8 cellular contexts compared by ENCODE assay signal in genomic region chr7:116862234-116863167, GRCh38. TPM values are rescaled to one million over a fixed set of nuclear protein-coding genes. Genes with fewer than 3 reads are reported as not detected.
A peak's percentile ranks its signal among the peaks of the same experiment; 100 is the strongest.
DNase-seq lines count a peak whose midpoint lies in the region; ATAC-seq and TF ChIP-seq lines count a peak whose summit lies in the region.

Gene CAPZA2, plus strand, starts transcription at chr7:116862587. Its CDS starts 25 bp downstream, at chr7:116862612.

- TF ChIP-seq CTCF in gastroesophageal sphincter (IDR thresholded peaks at IDR 0.05) = peak; percentile 13 to 97 (median 73)

- no peaks in the 10 kb centered on the region for H3K27me3 ChIP-seq in gastroesophageal sphincter

- H3K9me3 ChIP-seq in SK-N-MC (ENCODE audit: low read depth, low read length) = no peaks in the 10 kb centered on the region
- no peaks in the 10 kb centered on the region for H3K9me3 ChIP-seq in gastroesophageal sphincter

- CTCF ChIA-PET in activated naive CD4-positive, alpha-beta T cell treated with anti-CD3 and anti-CD28 coated beads, Interleukin-2, amount 10 ng/mL, durations not matched to agents 7 days and 5 days (lab: Charles Lee) = interaction anchor here (1.2 kb wide), 1 partner anchor 265 kb away, joined by 4 read pairs; no protein-coding TSS in a partner anchor

- WGBS in gastroesophageal sphincter (ENCODE audit: low coverage in 1 of 2), 2 donors = 0 to 1% methylated on average over 1 to 13 of the region's 98 CpGs

- ATAC-seq in HG02588 (IDR thresholded peaks at IDR 0.05; ENCODE audit: unreplicated experiment) (peak; percentile 87), gastroesophageal sphincter (peak; percentile 97)

- H3K4me1 Mint-ChIP-seq in activated naive CD4-positive, alpha-beta T cell treated with anti-CD3 and anti-CD28 coated beads, Interleukin-2, amount 10 ng/mL, durations not matched to agents 7 days and 5 days = peaks cover 41% of the 10 kb centered on the region

- no peak for TF ChIP-seq EP300 in gastroesophageal sphincter (IDR thresholded peaks at IDR 0.05)

- DNase-seq in NCI-H1048 (lab: John Stamatoyannopoulos, UW) (peak; percentile 87), SK-N-MC (ENCODE audit: low read depth, low spot score) (peak; percentile 22), nucleus accumbens (lab: John Stamatoyannopoulos, UW) (peak; percentile 35 to 98 (median 88)), superior temporal gyrus (ENCODE audit: extremely low spot score) (peak; percentile 90)
- peak; percentile 93 for DNase-seq in activated naive CD4-positive, alpha-beta T cell treated with anti-CD3 and anti-CD28 coated beads, Interleukin-2, amount 10 ng/mL, durations not matched to agents 7 days and 5 days

- H3K36me3 Mint-ChIP-seq in activated naive CD4-positive, alpha-beta T cell treated with anti-CD3 and anti-CD28 coated beads, Interleukin-2, amount 10 ng/mL, durations not matched to agents 7 days and 5 days = peaks cover 15% of the 10 kb centered on the region

- H3K4me1 ChIP-seq in gastroesophageal sphincter = peaks cover 0 to 52% (median 0%) of the 10 kb centered on the region in 3 donors

- H3K9me3 Mint-ChIP-seq in activated naive CD4-positive, alpha-beta T cell treated with anti-CD3 and anti-CD28 coated beads, Interleukin-2, amount 10 ng/mL, durations not matched to agents 7 days and 5 days = no peaks in the 10 kb centered on the region

- TF ChIP-seq POLR2A in GM10847 (IDR thresholded peaks at IDR 0.05; ENCODE audit: extremely low read depth, insufficient read length) (peak; percentile 78), gastroesophageal sphincter (IDR thresholded peaks at IDR 0.05) (peak; percentile 61 to 80)

- H3K27ac Mint-ChIP-seq in activated naive CD4-positive, alpha-beta T cell treated with anti-CD3 and anti-CD28 coated beads, Interleukin-2, amount 10 ng/mL, durations not matched to agents 7 days and 5 days = peak within 1 kb of the TSS; percentile 95

- peaks cover 19% of the 10 kb centered on the region for H3K27me3 Mint-ChIP-seq in activated naive CD4-positive, alpha-beta T cell treated with anti-CD3 and anti-CD28 coated beads, Interleukin-2, amount 10 ng/mL, durations not matched to agents 7 days and 5 days

- H3K9ac ChIP-seq in SK-N-MC (ENCODE audit: insufficient read length) = peak within 1 kb of the TSS; percentile 84

- peaks cover 12% of the 10 kb centered on the region for H3K36me3 ChIP-seq in SK-N-MC (ENCODE audit: insufficient read depth, low read length)
- no peaks in the 10 kb centered on the region for H3K36me3 ChIP-seq in gastroesophageal sphincter

- H3K27ac ChIP-seq in SK-N-MC (peak within 1 kb of the TSS; percentile 64; the same call in 1 of the 2 replicates), gastroesophageal sphincter (peak within 1 kb of the TSS; percentile 95 to 97 (median 96))

- H3K4me3 ChIP-seq in SK-N-MC = peak within 1 kb of the TSS; percentile 83
- peak within 1 kb of the TSS; percentile 66 to 83 for H3K4me3 ChIP-seq in gastroesophageal sphincter

- H3K4me3 Mint-ChIP-seq in activated naive CD4-positive, alpha-beta T cell treated with anti-CD3 and anti-CD28 coated beads, Interleukin-2, amount 10 ng/mL, durations not matched to agents 7 days and 5 days = peak within 1 kb of the TSS; percentile 94

RNA-seq across cellular contexts. Expression of gene CAPZA2, which starts in this region (rescaled TPM):
- total RNA-seq in gastroesophageal sphincter = 100 to 1,000 TPM; 171 to 275 (median 201) TPM

Comparison
In these comparisons a context has a peak if more than half of its experiments do, and no peak if none do; other contexts are left out.
1. Peak in every context shown above with its lines: DNase-seq, ATAC-seq, H3K4me3 ChIP-seq and H3K27ac ChIP-seq.
2. DNase-seq: peak in every context shown above with its lines; median percentile 93 in activated naive CD4-positive, alpha-beta T cell treated with anti-CD3 and anti-CD28 coated beads, Interleukin-2, amount 10 ng/mL, durations not matched to agents 7 days and 5 days; 90 in superior temporal gyrus; 88 in nucleus accumbens; 87 in NCI-H1048; 22 in SK-N-MC.